8 cellular contexts compared by ENCODE assay signal in the genomic region with DNA sequence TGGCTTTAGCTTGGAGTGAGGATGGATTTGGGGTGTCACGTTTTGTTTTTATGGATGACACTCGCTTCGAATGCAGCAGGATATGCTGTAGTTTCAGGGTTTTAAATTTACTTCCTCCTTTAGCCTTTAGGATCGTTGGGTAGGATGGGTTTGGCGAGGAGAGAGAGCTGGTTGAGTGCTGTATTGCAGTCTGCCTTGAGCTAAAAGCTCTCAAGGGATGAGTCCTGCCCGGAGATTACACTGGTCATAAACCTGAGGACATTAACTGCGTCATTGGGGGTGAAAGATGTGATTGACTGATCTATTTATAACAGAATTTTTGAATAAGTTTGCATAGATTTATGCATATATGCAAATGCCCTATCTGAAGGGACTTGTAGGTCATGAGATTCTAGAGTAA. TPM values are rescaled to one million over a fixed set of nuclear protein-coding genes. Genes with fewer than 3 reads are reported as not detected.
DNase-seq lines count a peak whose midpoint lies in the region; ATAC-seq, FAIRE-seq and TF ChIP-seq lines count a peak whose summit lies in the region.
"Not testable (repeated sequence)": the region's sequence is repeated elsewhere in the genome, so short reads cannot be mapped to it uniquely, and the experiment has no call there.

No MANE protein-coding gene starts in this region.

- not testable (repeated sequence) for H3K36me3 ChIP-seq in CD4-positive, CD25-positive, alpha-beta regulatory T cell (ENCODE audit: control insufficient read depth, insufficient read depth, low read length); HCT116 (ENCODE audit: control insufficient read depth in 1 of 2, insufficient read depth in 2 of 2, low read length in 2 of 2); bronchial epithelial cell (ENCODE audit: control insufficient read depth, insufficient read depth, low read length); psoas muscle (ENCODE audit: insufficient read depth in 1 of 2, low read depth in 1 of 2)

- not testable (repeated sequence) for H3K9me3 Mint-ChIP-seq in CD4-positive, CD25-positive, alpha-beta regulatory T cell; activated CD8-positive, alpha-beta T cell treated with anti-CD3 and anti-CD28 coated beads for 36 hours

- ATAC-seq in CD4-positive, CD25-positive, alpha-beta regulatory T cell (ENCODE audit: low read depth in 2 of 2): peak; percentile 23 to 37
- ATAC-seq in HCT116 (peak; percentile 52), HG03571 (IDR thresholded peaks at IDR 0.05; ENCODE audit: unreplicated experiment) (peak; percentile 39), left colon (peak; percentile 80), psoas muscle (peak; percentile 84 to 91 (median 88))
- ATAC-seq in activated CD8-positive, alpha-beta T cell treated with anti-CD3 and anti-CD28 coated beads for 36 hours: peak; percentile 53

- H3K27ac Mint-ChIP-seq in CD4-positive, CD25-positive, alpha-beta regulatory T cell; activated CD8-positive, alpha-beta T cell treated with anti-CD3 and anti-CD28 coated beads for 36 hours: not testable (repeated sequence)

- not testable (repeated sequence) for H3K4me2 ChIP-seq in HCT116 (ENCODE audit: low read length)

- CTCF ChIA-PET in HCT116 (lab: Charles Lee); activated CD8-positive, alpha-beta T cell treated with anti-CD3 and anti-CD28 coated beads for 36 hours (lab: Charles Lee): not testable (repeated sequence)

- TF ChIP-seq POLR2A in HCT116 (IDR thresholded peaks at IDR 0.05; ENCODE audit: borderline replicate concordance, extremely low read depth, insufficient read depth, insufficient read length): not testable (repeated sequence)

- not testable (repeated sequence) for DNase-seq in CD4-positive, CD25-positive, alpha-beta regulatory T cell; GM19239 (ENCODE audit: insufficient read length, low spot score); HCT116 (ENCODE audit: low read depth, low spot score); activated CD8-positive, alpha-beta T cell treated with anti-CD3 and anti-CD28 coated beads for 36 hours; bronchial epithelial cell (ENCODE audit: low read depth); left colon; psoas muscle

- H3K9me3 ChIP-seq in CD4-positive, CD25-positive, alpha-beta regulatory T cell (ENCODE audit: control insufficient read depth in 2 of 2, low read length in 2 of 2); HCT116 (ENCODE audit: control insufficient read depth in 1 of 2, insufficient read depth in 1 of 2, low read depth in 1 of 2, low read length in 2 of 2); psoas muscle: not testable (repeated sequence)

- intact Hi-C loops in HCT116 (cut with micrococcal nuclease); activated CD8-positive, alpha-beta T cell treated with anti-CD3 and anti-CD28 coated beads for 36 hours (cut with micrococcal nuclease); left colon (cut with DNase I, micrococcal nuclease); psoas muscle (cut with DNase I): not testable (repeated sequence)

- not testable (repeated sequence) for TF ChIP-seq RAD21 in HCT116 (IDR thresholded peaks at IDR 0.05; ENCODE audit: low read depth)

- BruUV-seq in HCT116 (replicated peaks; lab: Mats Ljungman, UMichigan): not testable (repeated sequence)

- H3K4me3 ChIP-seq in CD4-positive, CD25-positive, alpha-beta regulatory T cell (ENCODE audit: low read depth, low read length); HCT116 (replicated peaks in 1 of 2; ENCODE audit: low read depth in 1 of 2, low read length in 2 of 2); bronchial epithelial cell (ENCODE audit: low read depth, low read length); psoas muscle: not testable (repeated sequence)

- no CpG with 5 or more reads among the region's 7 CpGs for WGBS in psoas muscle, 3 donors

- not testable (repeated sequence) for H4K20me1 ChIP-seq in HCT116 (ENCODE audit: insufficient read depth)

- not testable (repeated sequence) for H3K4me1 Mint-ChIP-seq in CD4-positive, CD25-positive, alpha-beta regulatory T cell; activated CD8-positive, alpha-beta T cell treated with anti-CD3 and anti-CD28 coated beads for 36 hours (ENCODE audit: low read depth)

- H3K79me2 ChIP-seq in HCT116 (ENCODE audit: insufficient read depth, low read length): not testable (repeated sequence)

- H3K9me2 ChIP-seq in HCT116 (ENCODE audit: insufficient read depth): not testable (repeated sequence)

- not testable (repeated sequence) for H3K36me3 Mint-ChIP-seq in CD4-positive, CD25-positive, alpha-beta regulatory T cell; activated CD8-positive, alpha-beta T cell treated with anti-CD3 and anti-CD28 coated beads for 36 hours (ENCODE audit: low read depth)

- FAIRE-seq in GM19239 (lab: Jason Lieb, UNC): peak; percentile 77
- FAIRE-seq in bronchial epithelial cell (lab: Jason Lieb, UNC): peak; percentile 55

- H3K4me3 Mint-ChIP-seq in CD4-positive, CD25-positive, alpha-beta regulatory T cell; activated CD8-positive, alpha-beta T cell treated with anti-CD3 and anti-CD28 coated beads for 36 hours: not testable (repeated sequence)

- not testable (repeated sequence) for H3K27me3 ChIP-seq in CD4-positive, CD25-positive, alpha-beta regulatory T cell (ENCODE audit: control insufficient read depth, insufficient read depth, low read length); HCT116 (ENCODE audit: insufficient read depth, low read length); bronchial epithelial cell (ENCODE audit: control insufficient read depth, insufficient read depth, low read length); psoas muscle (ENCODE audit: insufficient read depth in 3 of 3, low read length in 2 of 3)

- POLR2A ChIA-PET in HCT116 (lab: Charles Lee); activated CD8-positive, alpha-beta T cell treated with anti-CD3 and anti-CD28 coated beads for 36 hours (lab: Charles Lee): not testable (repeated sequence)

- H3K9ac ChIP-seq in HCT116 (ENCODE audit: low read length): not testable (repeated sequence)

- not testable (repeated sequence) for H2AFZ ChIP-seq in HCT116 (ENCODE audit: low read depth, low read length, poor library complexity, severe bottlenecking)

- TF ChIP-seq CTCF in HCT116 (IDR thresholded peaks at IDR 0.05 in 2 of 3, conservative IDR thresholded peaks at IDR 0.05 in 1 of 3; ENCODE audit: borderline replicate concordance in 1 of 3, insufficient read depth in 1 of 3, low read depth in 2 of 3, low read length in 2 of 3); activated CD8-positive, alpha-beta T cell treated with anti-CD3 and anti-CD28 coated beads for 36 hours (IDR thresholded peaks at IDR 0.05); bronchial epithelial cell (IDR thresholded peaks at IDR 0.05; ENCODE audit: insufficient read depth, low read length, severe bottlenecking); psoas muscle (IDR thresholded peaks at IDR 0.05): not testable (repeated sequence)

- RAD21 ChIA-PET in HCT116 (lab: Charles Lee; ENCODE audit: low non-redundant PET in 1 of 2, low total read pairs in 2 of 2, uncharacterized antibody in 2 of 2, unreplicated experiment in 2 of 2): not testable (repeated sequence)

- not testable (repeated sequence) for H3K4me1 ChIP-seq in CD4-positive, CD25-positive, alpha-beta regulatory T cell (ENCODE audit: control insufficient read depth, insufficient read depth, low read length, poor library complexity, severe bottlenecking); HCT116 (ENCODE audit: control insufficient read depth in 1 of 2, insufficient read depth in 2 of 2, low read length in 2 of 2); psoas muscle

- H3K27ac ChIP-seq in CD4-positive, CD25-positive, alpha-beta regulatory T cell (ENCODE audit: insufficient read depth, low read length, poor library complexity, severe bottlenecking); HCT116 (ENCODE audit: low read depth, low read length); psoas muscle: not testable (repeated sequence)

- H3K27me3 Mint-ChIP-seq in CD4-positive, CD25-positive, alpha-beta regulatory T cell; activated CD8-positive, alpha-beta T cell treated with anti-CD3 and anti-CD28 coated beads for 36 hours: not testable (repeated sequence)

RNA-seq across cellular contexts. Expression of a gene that starts 11.9 kb away (rescaled TPM):
- 24.1 TPM for total RNA-seq in CD4-positive, CD25-positive, alpha-beta regulatory T cell
- 10 to 100 TPM; 17.6 to 34.4 (median 20.6) TPM for polyA plus RNA-seq in CD4-positive, CD25-positive, alpha-beta regulatory T cell
- total RNA-seq in HCT116 (2021; ENCODE audit: unreplicated experiment) (20.9 TPM), bronchial epithelial cell (1.5 and 2.1 TPM in 2 replicates), left colon (10 to 100 TPM; 10.4 to 11.1 TPM), psoas muscle (10 to 100 TPM in 1 of 4 donors, 1 to 10 TPM in 3; 7.6 to 12.5 (median 8.2) TPM)
- polyA plus RNA-seq in HCT116 (2012): 2.5 and 4.7 TPM in 2 replicates
- 10 to 100 TPM; 40.3 to 41.4 TPM for total RNA-seq in activated CD8-positive, alpha-beta T cell treated with anti-CD3 and anti-CD28 coated beads for 36 hours
- 10 to 100 TPM in 1 of 3 donors, 1 to 10 TPM in 2; 3.8 to 27.1 (median 8.7) TPM for polyA plus RNA-seq in psoas muscle

Comparison
In these comparisons a context has a peak if more than half of its experiments do, and no peak if none do; other contexts are left out.
1. ATAC-seq: peak in every context shown above with its lines; median percentile 88 in psoas muscle; 80 in left colon; 53 in activated CD8-positive, alpha-beta T cell treated with anti-CD3 and anti-CD28 coated beads for 36 hours; 52 in HCT116; 39 in HG03571; 30 in CD4-positive, CD25-positive, alpha-beta regulatory T cell.